Comparison of ENCODE assay signal across 8 cellular contexts in the genomic region with DNA sequence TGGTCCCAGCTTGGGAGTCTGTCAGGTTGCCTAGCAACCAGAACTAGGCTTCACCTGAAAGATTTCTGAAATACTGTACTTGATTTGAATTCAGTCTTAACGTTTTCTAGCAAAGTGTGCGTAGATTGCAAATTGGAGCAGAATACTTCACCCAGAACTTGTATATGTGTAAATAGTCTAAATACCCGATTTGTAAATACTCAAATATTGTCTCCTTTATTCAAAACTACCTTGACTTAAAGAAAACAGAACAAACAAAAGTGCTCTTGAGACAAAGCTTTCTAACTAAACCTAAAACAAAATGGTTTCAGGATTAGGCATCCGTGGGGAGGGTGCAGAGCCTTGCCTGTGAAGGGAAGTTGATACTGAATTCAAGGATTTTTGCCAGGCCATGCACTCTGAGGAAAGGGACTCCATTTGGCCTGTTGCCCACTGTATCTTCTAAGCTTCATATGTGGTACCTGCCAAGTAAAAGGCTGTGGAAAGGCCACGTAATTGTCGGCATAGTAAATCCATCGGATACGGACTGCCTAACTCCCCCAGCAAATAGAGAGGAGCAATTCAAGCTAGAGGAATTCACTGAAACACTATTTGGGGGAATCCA. TPM values are rescaled to one million over a fixed set of nuclear protein-coding genes. Genes with fewer than 3 reads are reported as not detected.
A peak's percentile ranks its signal among the peaks of the same experiment; 100 is the strongest.
DNase-seq lines count a peak whose midpoint lies in the region; ATAC-seq and TF ChIP-seq lines count a peak whose summit lies in the region.

No MANE protein-coding gene starts in this region.

- intact Hi-C loops in CD4-positive, alpha-beta memory T cell (cut with micrococcal nuclease): loop anchor here (1.0 to 5.0 kb wide), 15 partner anchors 75 to 1495 kb away; partner anchors contain the start of genes C5orf34, FBXO4, MRPS30 and NNT

- H3K27me3 ChIP-seq in CD4-positive, alpha-beta memory T cell (ENCODE audit: insufficient read depth, low read length): no peaks in the 10 kb centered on the region
- H3K27me3 ChIP-seq in layer of hippocampus (ENCODE audit: control insufficient read depth, insufficient read depth, low read length): no peaks in the 10 kb centered on the region
- H3K27me3 ChIP-seq in thoracic aorta (replicated peaks; ENCODE audit: insufficient read depth): no peaks in the 10 kb centered on the region

- no peaks in the 10 kb centered on the region for H3K36me3 ChIP-seq in CD4-positive, alpha-beta memory T cell (ENCODE audit: insufficient read depth, low read length)
- peaks cover 35% of the 10 kb centered on the region for H3K36me3 ChIP-seq in KOPT-K1 (ENCODE audit: insufficient read depth, low read length)
- H3K36me3 ChIP-seq in thoracic aorta: no peaks in the 10 kb centered on the region

- peak overlapping the region; percentile 95 to 99 (median 98) for H3K4me3 Mint-ChIP-seq in CD4-positive, alpha-beta memory T cell
- H3K4me3 Mint-ChIP-seq in activated naive CD8-positive, alpha-beta T cell: peak overlapping the region; percentile 97

- no peaks in the 10 kb centered on the region for H3K9me3 Mint-ChIP-seq in CD4-positive, alpha-beta memory T cell
- peaks cover 5% of the 10 kb centered on the region for H3K9me3 Mint-ChIP-seq in activated naive CD8-positive, alpha-beta T cell (ENCODE audit: low read depth)

- H3K4me1 Mint-ChIP-seq in CD4-positive, alpha-beta memory T cell: peaks cover 19 to 39% (median 25%) of the 10 kb centered on the region in 4 donors
- H3K4me1 Mint-ChIP-seq in activated naive CD8-positive, alpha-beta T cell (ENCODE audit: low read depth): peaks cover 66% of the 10 kb centered on the region

- no peak for ATAC-seq in thoracic aorta (ENCODE audit: insufficient number of reproducible peaks, low FRiP score, low read depth)
- no peak for ATAC-seq in HG02852 (IDR thresholded peaks at IDR 0.05; ENCODE audit: unreplicated experiment)

- CTCF ChIA-PET in CD4-positive, alpha-beta memory T cell (lab: Charles Lee; ENCODE audit: partially characterized antibody): interaction anchor here (0.8 to 4.3 kb wide), 12 partner anchors 9 to 1389 kb away, joined by 3 to 40 read pairs (median 6); partner anchors contain the start of genes FBXO4, TMEM267 and ZNF131

- no peaks in the 10 kb centered on the region for H3K27me3 Mint-ChIP-seq in CD4-positive, alpha-beta memory T cell
- H3K27me3 Mint-ChIP-seq in activated naive CD8-positive, alpha-beta T cell: no peaks in the 10 kb centered on the region

- H3K27ac ChIP-seq in CD4-positive, alpha-beta memory T cell (ENCODE audit: low read depth, low read length): peak overlapping the region; percentile 95
- H3K27ac ChIP-seq in KOPT-K1 (ENCODE audit: low read depth, low read length, poor library complexity, severe bottlenecking) (peak overlapping the region; percentile 82), layer of hippocampus (ENCODE audit: low read depth, low read length) (peak overlapping the region; percentile 54), thoracic aorta (peak overlapping the region; percentile 61 to 75)

- peaks cover 21% of the 10 kb centered on the region for H3K4me1 ChIP-seq in CD4-positive, alpha-beta memory T cell (ENCODE audit: insufficient read depth, low read length)
- H3K4me1 ChIP-seq in thoracic aorta (ENCODE audit: control insufficient read depth in 1 of 2, low read depth in 2 of 2): peaks cover 11 to 19% of the 10 kb centered on the region in 2 donors

- H3K36me3 Mint-ChIP-seq in CD4-positive, alpha-beta memory T cell: peaks cover 0 to 5% of the 10 kb centered on the region in 2 donors
- H3K36me3 Mint-ChIP-seq in activated naive CD8-positive, alpha-beta T cell: peaks cover 4% of the 10 kb centered on the region

- no peak for TF ChIP-seq CTCF in thoracic aorta (IDR thresholded peaks at IDR 0.05)

- H3K9me3 ChIP-seq in CD4-positive, alpha-beta memory T cell (ENCODE audit: control insufficient read depth in 1 of 2, low read length in 2 of 2): no peaks in the 10 kb centered on the region
- peaks cover 6% of the 10 kb centered on the region for H3K9me3 ChIP-seq in KOPT-K1 (ENCODE audit: insufficient read depth, low read length, poor library complexity, severe bottlenecking)
- H3K9me3 ChIP-seq in thoracic aorta: no peaks in the 10 kb centered on the region

- no peak for DNase-seq in CD4-positive, alpha-beta memory T cell
- no peak for DNase-seq in thoracic aorta (ENCODE audit: low spot score)
- DNase-seq in cerebellar cortex (ENCODE audit: low spot score): no peak
- no peak for DNase-seq in amniotic stem cell (lab: John Stamatoyannopoulos, UW)

- POLR2A ChIA-PET in CD4-positive, alpha-beta memory T cell (lab: Charles Lee; ENCODE audit: partially characterized antibody): interaction anchor here (0.6 to 4.0 kb wide), 26 partner anchors 9 to 1389 kb away, joined by 3 to 107 read pairs (median 8); partner anchors contain the start of genes C5orf34, FBXO4, NNT and TMEM267

- peak overlapping the region; percentile 40 to 41 for H3K4me3 ChIP-seq in CD4-positive, alpha-beta memory T cell (ENCODE audit: low read length in 2 of 2)
- H3K4me3 ChIP-seq in thoracic aorta: peak overlapping the region; percentile 94

- H3K27ac Mint-ChIP-seq in CD4-positive, alpha-beta memory T cell: peak overlapping the region; percentile 78 to 99 (median 98)
- peak overlapping the region; percentile 96 for H3K27ac Mint-ChIP-seq in activated naive CD8-positive, alpha-beta T cell

RNA-seq across cellular contexts. Expression of gene HMGCS1, which starts 0.7 kb away (rescaled TPM):
- total RNA-seq in CD4-positive, alpha-beta memory T cell: 10 to 100 TPM; 27.7 to 35.7 TPM
- 1 to 10 TPM; 3.3 to 6.8 TPM for polyA plus RNA-seq in CD4-positive, alpha-beta memory T cell
- total RNA-seq in thoracic aorta: 10 to 100 TPM; 13.3 to 17.6 TPM
